ENCODE assay signal across 21 cellular contexts in the genomic region with DNA sequence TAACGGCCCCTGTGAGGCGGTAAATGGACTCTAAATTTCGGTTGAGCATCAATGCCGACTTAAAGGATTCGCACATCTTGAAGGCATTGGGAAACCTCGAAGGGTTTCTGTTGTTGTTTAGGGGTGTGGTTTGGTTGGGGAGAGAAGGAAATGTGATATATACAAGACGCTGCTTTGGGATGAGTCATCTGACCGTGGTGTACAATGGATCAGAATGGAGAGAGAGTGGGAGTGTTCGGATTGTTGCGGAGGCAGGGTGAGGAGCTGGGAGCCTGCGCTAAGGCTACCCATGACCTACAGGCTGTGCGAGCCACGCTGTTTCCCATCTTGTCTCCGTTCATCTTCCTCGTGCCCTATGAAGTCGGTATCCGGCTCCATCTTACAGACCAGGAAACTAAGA.
DNase-seq lines count a peak whose midpoint lies in the region; ATAC-seq, FAIRE-seq and TF ChIP-seq lines count a peak whose summit lies in the region.
"Had no signal": no experiment of that assay in that cellular context is flagged by ENCODE, and none has a peak within 500 bp of the region (broad histone marks: within the 10 kb centered on the region; RNA-seq: fewer than 3 reads in every experiment).

No MANE protein-coding gene starts in this region.

- TF ChIP-seq CTCF in A549 (IDR thresholded peaks at IDR 0.05) (no peak), IMR-90 (conservative IDR thresholded peaks at IDR 0.05; ENCODE audit: low read depth, low read length) (no peak), astrocyte (IDR thresholded peaks at IDR 0.05; ENCODE audit: insufficient read depth, low read depth, low read length) (no peak), Peyer's patch (IDR thresholded peaks at IDR 0.05) (no peak)

- CTCF ChIA-PET in A549 (lab: Yijun Ruan, JAX): no interaction called here
- CTCF ChIA-PET in IMR-90 (lab: Yijun Ruan, JAX): interaction anchor here (0.6 kb wide), 1 partner anchor 59 kb away, joined by 3 read pairs; no protein-coding TSS in a partner anchor

- H3K9me1 ChIP-seq in IMR-90 (ENCODE audit: insufficient read depth, low read length): no peaks in the 10 kb centered on the region; the same call in 1 of the 2 replicates

- no peak for TF ChIP-seq POLR2A in A549 (IDR thresholded peaks at IDR 0.05; ENCODE audit: low read length)
- TF ChIP-seq POLR2A in IMR-90 (IDR thresholded peaks at IDR 0.05; ENCODE audit: low read depth, low read length): no peak
- no peak for TF ChIP-seq POLR2A in Peyer's patch (IDR thresholded peaks at IDR 0.05)

- no TSS peak for BruUV-seq in IMR-90 (replicated peaks; lab: Mats Ljungman, UMichigan)

- H3K9me3 ChIP-seq in A549: no peaks in the 10 kb centered on the region
- 0 out of 2 replicates have a peak, but pooled peaks cover 2% of the 10 kb centered on the region for H3K9me3 ChIP-seq in IMR-90 (ENCODE audit: control insufficient read depth, insufficient read depth, low read length)
- H3K9me3 ChIP-seq in astrocyte (ENCODE audit: insufficient read depth, low read depth, low read length): no peaks in the 10 kb centered on the region
- no peaks in the 10 kb centered on the region for H3K9me3 ChIP-seq in Peyer's patch
- H3K9me3 ChIP-seq: lower lobe of right lung, transverse colon had no signal

- H4K91ac ChIP-seq in IMR-90 (ENCODE audit: insufficient read depth, low read depth, low read length): no peak overlapping the region; the same call in 1 of the 2 replicates

- 72% methylated on average over 17 of the region's 17 CpGs for WGBS in A549 (ENCODE audit: missing lambda C conversion rate)
- 74% methylated on average over 9 of the region's 17 CpGs; no CpG with 5 or more reads in 1 of the 2 experiments for WGBS in IMR-90 (ENCODE audit: extremely low coverage in 2 of 2, insufficient read length in 1 of 2), 2 experiments

- intact Hi-C loops in IMR-90 (cut with micrococcal nuclease): no loop called here

- H2BK120ac ChIP-seq in IMR-90 (ENCODE audit: low read depth, low read length): no peak overlapping the region

- no peak overlapping the region for H2BK5ac ChIP-seq in IMR-90 (ENCODE audit: low read depth, low read length, poor library complexity, severe bottlenecking)

- H3K4me3 Mint-ChIP-seq in astrocyte (ENCODE audit: unreplicated experiment): no peak overlapping the region
- H3K4me3 Mint-ChIP-seq: CD4-positive, alpha-beta T cell; natural killer cell; stimulated activated naive B cell treated with anti-CD40 and anti-IgM and Interleukin-4, amounts not matched to agents 10 μg/mL and 1 μg/mL and 100 μg/mL, for 72 hours had no signal

- H3K79me2 ChIP-seq in astrocyte (ENCODE audit: insufficient read depth, low read length): no peaks in the 10 kb centered on the region

- H3K27ac ChIP-seq in A549: no peak overlapping the region
- no peak overlapping the region for H3K27ac ChIP-seq in IMR-90 (ENCODE audit: insufficient read depth, low read length)
- H3K27ac ChIP-seq in astrocyte (ENCODE audit: low read depth, low read length): no peak overlapping the region
- no peak overlapping the region for H3K27ac ChIP-seq in Peyer's patch
- H3K27ac ChIP-seq: lower lobe of right lung, transverse colon had no signal

- H2AK9ac ChIP-seq in IMR-90 (replicated peaks; ENCODE audit: low read depth, low read length, poor library complexity): no peak overlapping the region

- H4K8ac ChIP-seq in IMR-90 (ENCODE audit: low read depth in 2 of 2, low read length in 2 of 2): no peak overlapping the region

- no peak overlapping the region for H3K9ac ChIP-seq in IMR-90 (ENCODE audit: low read depth, low read length)
- no peak overlapping the region for H3K9ac ChIP-seq in astrocyte (ENCODE audit: low read length)

- H3K4ac ChIP-seq in IMR-90 (ENCODE audit: low read depth, low read length): peak overlapping the region; percentile 41; the same call in 1 of the 2 replicates

- H3K36me3 ChIP-seq in IMR-90 (ENCODE audit: control insufficient read depth, insufficient read depth, low read length): no peaks in the 10 kb centered on the region
- no peaks in the 10 kb centered on the region for H3K36me3 ChIP-seq in astrocyte (ENCODE audit: insufficient read depth, low read length)
- H3K36me3 ChIP-seq in Peyer's patch: no peaks in the 10 kb centered on the region
- H3K36me3 ChIP-seq: lower lobe of right lung, transverse colon had no signal

- H2AK5ac ChIP-seq in IMR-90 (ENCODE audit: low read depth, low read length): peak overlapping the region; percentile 2; the same call in 1 of the 2 replicates

- H3K4me2 ChIP-seq in A549 (no peak overlapping the region), IMR-90 (ENCODE audit: low read depth, low read length) (no peak overlapping the region), astrocyte (ENCODE audit: low read length) (no peak overlapping the region)

- H4K20me1 ChIP-seq in IMR-90 (ENCODE audit: insufficient read depth, low read length) (no peaks in the 10 kb centered on the region), astrocyte (ENCODE audit: insufficient read depth, low read length) (no peaks in the 10 kb centered on the region)

- H3K4me3 ChIP-seq in A549: no peak overlapping the region
- H3K4me3 ChIP-seq in IMR-90 (ENCODE audit: insufficient read depth, low read depth, low read length): no peak overlapping the region
- no peak overlapping the region for H3K4me3 ChIP-seq in astrocyte (ENCODE audit: insufficient read depth, low read depth, low read length)
- no peak overlapping the region for H3K4me3 ChIP-seq in Peyer's patch
- H3K4me3 ChIP-seq: lower lobe of right lung, transverse colon had no signal

- peaks cover 35% of the 10 kb centered on the region for H3K4me1 Mint-ChIP-seq in astrocyte (ENCODE audit: low read depth, unreplicated experiment)

- H3K27ac Mint-ChIP-seq in astrocyte (ENCODE audit: unreplicated experiment): no peak overlapping the region
- H3K27ac Mint-ChIP-seq: CD4-positive, alpha-beta T cell; natural killer cell; progenitor cell of endocrine pancreas; stimulated activated naive B cell treated with anti-CD40 and anti-IgM and Interleukin-4, amounts not matched to agents 10 μg/mL and 1 μg/mL and 100 μg/mL, for 72 hours had no signal

- DNase-seq in A549 (ENCODE audit: low read depth in 1 of 2, low spot score in 1 of 2) (peak in 1 of 2 experiments; percentile 18), IMR-90 (peak; percentile 78), astrocyte (ENCODE audit: low read depth) (peak; percentile 52), iris pigment epithelial cell (ENCODE audit: low read depth) (peak; percentile 97), Peyer's patch (no peak), T-helper 2 cell (no peak)
- DNase-seq: activated naive CD4-positive, alpha-beta T cell treated with anti-CD3 and anti-CD28 coated beads, Interleukin-2, amount 50 U/mL, for 16 hours; activated T-cell treated with anti-CD3 and anti-CD28 coated beads for 4 hours; CD4-positive, alpha-beta T cell; foreskin melanocyte; GOT3; lower lobe of right lung; natural killer cell; NCI-H187; NCI-H446 treated with DMSO at 0.1 percent for 48 hours; stimulated activated naive B cell treated with anti-CD40 and anti-IgM and Interleukin-4, amounts not matched to agents 10 μg/mL and 1 μg/mL and 100 μg/mL, for 72 hours; transverse colon had no signal

- H3K14ac ChIP-seq in IMR-90 (replicated peaks; ENCODE audit: low read depth, low read length): no peak overlapping the region

- ATAC-seq in A549 (peak in 1 of 2 experiments; percentile 40; a peak in 1 of 6 replicates), IMR-90 (ENCODE audit: low read depth) (peak; percentile 62), GM19397 (IDR thresholded peaks at IDR 0.05; ENCODE audit: unreplicated experiment) (no peak), GM18858 (IDR thresholded peaks at IDR 0.05; ENCODE audit: unreplicated experiment) (no peak)
- ATAC-seq: lower lobe of right lung; natural killer cell; stimulated activated naive B cell treated with anti-CD40 and anti-IgM and Interleukin-4, amounts not matched to agents 10 μg/mL and 1 μg/mL and 100 μg/mL, for 72 hours had no signal

- no peak overlapping the region for H3K56ac ChIP-seq in IMR-90 (ENCODE audit: extremely low read depth, insufficient read depth, low read length)

- dilution Hi-C loops in IMR-90 (cut with HindIII; ENCODE audit: low sequenced_read_pairs, unreplicated experiment): no loop called here

- in situ Hi-C loops in IMR-90 (cut with MboI; ENCODE audit: low sequenced_read_pairs): no loop called here

- H2AFZ ChIP-seq in IMR-90 (replicated peaks; ENCODE audit: low read length, poor library complexity) (no peak overlapping the region), astrocyte (ENCODE audit: low read depth, low read length) (no peak overlapping the region)

- no peak for TF ChIP-seq EP300 in A549 (IDR thresholded peaks at IDR 0.05)

- H3K27me3 ChIP-seq in IMR-90 (ENCODE audit: control insufficient read depth, insufficient read depth, low read length): peaks cover 5% of the 10 kb centered on the region; the same call in 1 of the 2 replicates
- H3K27me3 ChIP-seq in astrocyte (ENCODE audit: insufficient read depth, low read length): peaks cover 32% of the 10 kb centered on the region
- H3K27me3 ChIP-seq in Peyer's patch: no peaks in the 10 kb centered on the region
- H3K27me3 ChIP-seq: transverse colon had no signal

- H3K18ac ChIP-seq in IMR-90 (ENCODE audit: low read depth, low read length): no peak overlapping the region

- H3K27me3 Mint-ChIP-seq in astrocyte (ENCODE audit: low read depth, unreplicated experiment): no peaks in the 10 kb centered on the region
- H3K27me3 Mint-ChIP-seq: CD4-positive, alpha-beta T cell; stimulated activated naive B cell treated with anti-CD40 and anti-IgM and Interleukin-4, amounts not matched to agents 10 μg/mL and 1 μg/mL and 100 μg/mL, for 72 hours had no signal

- H2BK15ac ChIP-seq in IMR-90 (ENCODE audit: low read depth, low read length): no peak overlapping the region; the same call in 2 of the 3 replicates

- H4K5ac ChIP-seq in IMR-90 (ENCODE audit: low read depth, low read length): no peak overlapping the region

- no peaks in the 10 kb centered on the region for H3K79me1 ChIP-seq in IMR-90 (ENCODE audit: low read depth in 1 of 2, low read length in 2 of 2)

- H3K4me1 ChIP-seq in A549: peaks cover 33% of the 10 kb centered on the region
- peaks cover 10% of the 10 kb centered on the region for H3K4me1 ChIP-seq in IMR-90 (ENCODE audit: control insufficient read depth, insufficient read depth, low read length)
- H3K4me1 ChIP-seq in astrocyte (ENCODE audit: insufficient read depth, low read length): no peaks in the 10 kb centered on the region
- no peaks in the 10 kb centered on the region for H3K4me1 ChIP-seq in Peyer's patch
- H3K4me1 ChIP-seq: lower lobe of right lung, transverse colon had no signal

- TF ChIP-seq RAD21 in A549 (conservative IDR thresholded peaks at IDR 0.05 in 1 of 2, IDR thresholded peaks at IDR 0.05 in 1 of 2): no peak
- no peak for TF ChIP-seq RAD21 in IMR-90 (IDR thresholded peaks at IDR 0.05; ENCODE audit: low read length)

- no peaks in the 10 kb centered on the region for H3K36me3 Mint-ChIP-seq in astrocyte (ENCODE audit: low read depth, unreplicated experiment)
- H3K36me3 Mint-ChIP-seq: natural killer cell had no signal

- H3K9me3 Mint-ChIP-seq in astrocyte (ENCODE audit: unreplicated experiment): peaks cover 2% of the 10 kb centered on the region
- H3K9me3 Mint-ChIP-seq: CD4-positive, alpha-beta T cell had no signal

- H3K23ac ChIP-seq in IMR-90 (ENCODE audit: low read depth, low read length): no peak overlapping the region

- POLR2A ChIA-PET in A549 (lab: Yijun Ruan, JAX): no interaction called here
- POLR2A ChIA-PET in IMR-90 (lab: Charles Lee; ENCODE audit: unreplicated experiment): no interaction called here

- H2BK20ac ChIP-seq in IMR-90 (ENCODE audit: low read depth, low read length): peak overlapping the region; percentile 35; the same call in 1 of the 2 replicates

- no peak for FAIRE-seq in A549 (lab: Jason Lieb, UNC)
- no peak for FAIRE-seq in astrocyte (lab: Jason Lieb, UNC)
- FAIRE-seq: A204.1 had no signal

Comparison
In these comparisons a context has a peak if more than half of its experiments do, and no peak if none do; other contexts are left out.
1. DNase-seq: peak in IMR-90 (single experiment), astrocyte (single experiment) and iris pigment epithelial cell (single experiment); none in Peyer's patch (0 of 3) and T-helper 2 cell (0 of 5).